ENCODE assay signal across 1 cellular context in genomic region chr7:74758268-74758667, GRCh38. TPM values are rescaled to one million over a fixed set of nuclear protein-coding genes. Genes with fewer than 3 reads are reported as not detected.
"Had no signal": no experiment of that assay in that cellular context is flagged by ENCODE, and none has a peak within 500 bp of the region (broad histone marks: within the 10 kb centered on the region; RNA-seq: fewer than 3 reads in every experiment).

No MANE protein-coding gene starts in this region.

RNA-seq across cellular contexts. Expression of gene NCF1, which starts 15.5 kb away (rescaled TPM):
- total RNA-seq: G401 had no signal
